In genomic region chr9:129482521-129483466, GRCh38 we compare ENCODE assay signal across 8 cellular contexts.
DNase-seq lines count a peak whose midpoint lies in the region; ATAC-seq, FAIRE-seq and TF ChIP-seq lines count a peak whose summit lies in the region.

No MANE protein-coding gene starts in this region.

- H3K4me3 Mint-ChIP-seq in astrocyte (ENCODE audit: unreplicated experiment), result peak overlapping the region; percentile 45

- peaks cover 28% of the 10 kb centered on the region for H3K4me1 Mint-ChIP-seq in astrocyte (ENCODE audit: low read depth, unreplicated experiment)

- H3K4me2 ChIP-seq in PC-9, result peak overlapping the region; percentile 87
- peak overlapping the region; percentile 80 for H3K4me2 ChIP-seq in astrocyte (ENCODE audit: low read length)

- peak overlapping the region; percentile 80 for H2AFZ ChIP-seq in PC-9
- peak overlapping the region; percentile 23 for H2AFZ ChIP-seq in astrocyte (ENCODE audit: low read depth, low read length)

- H3K9me3 Mint-ChIP-seq in astrocyte (ENCODE audit: unreplicated experiment), result no peaks in the 10 kb centered on the region

- H3K79me2 ChIP-seq in PC-9 (ENCODE audit: low read depth) (peaks cover 10% of the 10 kb centered on the region), astrocyte (ENCODE audit: insufficient read depth, low read length) (no peaks in the 10 kb centered on the region)

- peak overlapping the region; percentile 99 for H3K27ac ChIP-seq in PC-9
- peak overlapping the region; percentile 98 for H3K27ac ChIP-seq in astrocyte (ENCODE audit: low read depth, low read length)
- peak overlapping the region; percentile 92 to 100 for H3K27ac ChIP-seq in ovary

- no peak for TF ChIP-seq CTCF in PC-9 (conservative IDR thresholded peaks at IDR 0.05)
- TF ChIP-seq CTCF in astrocyte (IDR thresholded peaks at IDR 0.05; ENCODE audit: insufficient read depth, low read depth, low read length), result no peak
- TF ChIP-seq CTCF in ovary (IDR thresholded peaks at IDR 0.05), result peak in 1 of 3 donors; percentile 46

- H4K20me1 ChIP-seq in PC-9 (ENCODE audit: insufficient read depth) (no peaks in the 10 kb centered on the region), astrocyte (ENCODE audit: insufficient read depth, low read length) (no peaks in the 10 kb centered on the region)

- DNase-seq in stimulated activated CD4-positive, alpha-beta T cell treated with anti-CD3 and anti-CD28 coated beads, Interleukin-15, amount 100 ng/mL, for 24 hours, result peak; percentile 46
- no peak for DNase-seq in stimulated activated CD4-positive, alpha-beta T cell treated with anti-CD3 and anti-CD28 coated beads, Interleukin-2, amount 100 ng/mL, for 48 hours
- DNase-seq in PC-9 (peak; percentile 69 to 92), astrocyte (ENCODE audit: low read depth) (peak; percentile 77), left ventricle myocardium superior (peak; percentile 86), ovary (peak; percentile 92 to 98 (median 95))

- H3K27me3 ChIP-seq in PC-9 (ENCODE audit: insufficient read depth, low read depth) (no peaks in the 10 kb centered on the region), astrocyte (ENCODE audit: insufficient read depth, low read length) (no peaks in the 10 kb centered on the region), ovary (no peaks in the 10 kb centered on the region)

- TF ChIP-seq EP300 in ovary (IDR thresholded peaks at IDR 0.05), result no peak

- CTCF ChIA-PET in PC-9 (lab: Charles Lee), result interaction anchor here (0.5 to 1.2 kb wide), 8 partner anchors 12 to 444 kb away, joined by 3 to 9 read pairs (median 6); no protein-coding TSS in a partner anchor

- no peaks in the 10 kb centered on the region for H3K9me2 ChIP-seq in PC-9 (ENCODE audit: insufficient read depth)

- H3K4me1 ChIP-seq in PC-9 (replicated peaks; ENCODE audit: insufficient read depth) (peaks cover 82% of the 10 kb centered on the region), astrocyte (ENCODE audit: insufficient read depth, low read length) (peaks cover 56% of the 10 kb centered on the region), ovary (ENCODE audit: insufficient read depth) (peaks cover 37% of the 10 kb centered on the region)

- no peaks in the 10 kb centered on the region for H3K36me3 Mint-ChIP-seq in astrocyte (ENCODE audit: low read depth, unreplicated experiment)

- peak overlapping the region; percentile 88 for H3K4me3 ChIP-seq in PC-9
- peak overlapping the region; percentile 9 for H3K4me3 ChIP-seq in astrocyte (ENCODE audit: insufficient read depth, low read depth, low read length)
- H3K4me3 ChIP-seq in ovary, result peak overlapping the region; percentile 51

- no peaks in the 10 kb centered on the region for H3K27me3 Mint-ChIP-seq in astrocyte (ENCODE audit: low read depth, unreplicated experiment)

- TSS peak; percentile 36 for BruUV-seq in PC-9 (replicated peaks; lab: Mats Ljungman, UMichigan)

- TF ChIP-seq POLR2A in ovary (IDR thresholded peaks at IDR 0.05), result peak; percentile 51

- H3K36me3 ChIP-seq in PC-9 (ENCODE audit: low read depth) (no peaks in the 10 kb centered on the region), astrocyte (ENCODE audit: insufficient read depth, low read length) (no peaks in the 10 kb centered on the region), ovary (no peaks in the 10 kb centered on the region)

- peak overlapping the region; percentile 96 for H3K27ac Mint-ChIP-seq in astrocyte (ENCODE audit: unreplicated experiment)

- 0 to 1% (median 0%) methylated on average over 53 to 95 of the region's 97 CpGs for WGBS in ovary, 3 donors

- no peak for FAIRE-seq in astrocyte (lab: Jason Lieb, UNC)

- H3F3A ChIP-seq in PC-9 (ENCODE audit: insufficient read depth, low read depth), result peaks cover 68% of the 10 kb centered on the region

- intact Hi-C loops in PC-9 (cut with micrococcal nuclease; ENCODE audit: unreplicated experiment), result loop anchor here (1.0 to 10.0 kb wide), 12 partner anchors 22 to 458 kb away; partner anchors contain the start of genes IER5L, PTGES and SH3GLB2
- intact Hi-C loops in left ventricle myocardium superior (cut with micrococcal nuclease), result no loop called here
- intact Hi-C loops in ovary (cut with DNase I), result loop anchor here in 3 of 4 donors (1.0 to 10.0 kb wide), 9 partner anchors 22 to 340 kb away; partner anchors contain the start of gene IER5L (in 2 of the 3)

- peak overlapping the region; percentile 96 for H3K9ac ChIP-seq in astrocyte (ENCODE audit: low read length)

- H3K9me3 ChIP-seq in PC-9 (ENCODE audit: insufficient read depth, low read depth), result no peaks in the 10 kb centered on the region
- no peaks in the 10 kb centered on the region for H3K9me3 ChIP-seq in astrocyte (ENCODE audit: insufficient read depth, low read depth, low read length)
- H3K9me3 ChIP-seq in ovary, result no peaks in the 10 kb centered on the region

- POLR2A ChIA-PET in PC-9 (lab: Charles Lee; ENCODE audit: unreplicated experiment), result interaction anchor here (0.6 to 1.8 kb wide), 13 partner anchors 14 to 343 kb away, joined by 3 to 27 read pairs (median 7); partner anchors contain the start of gene IER5L

- peak; percentile 70 for ATAC-seq in left ventricle myocardium superior
- no peak for ATAC-seq in GM19467 (IDR thresholded peaks at IDR 0.05; ENCODE audit: unreplicated experiment)
- ATAC-seq in HG03469 (IDR thresholded peaks at IDR 0.05; ENCODE audit: unreplicated experiment), result no peak

Comparison
In these comparisons a context has a peak if more than half of its experiments do, and no peak if none do; other contexts are left out.
1. DNase-seq: peak in stimulated activated CD4-positive, alpha-beta T cell treated with anti-CD3 and anti-CD28 coated beads, Interleukin-15, amount 100 ng/mL, for 24 hours (single experiment), PC-9 (2 of 2), astrocyte (single experiment), left ventricle myocardium superior (single experiment) and ovary (5 of 5); none in stimulated activated CD4-positive, alpha-beta T cell treated with anti-CD3 and anti-CD28 coated beads, Interleukin-2, amount 100 ng/mL, for 48 hours (0 of 2).
2. H3K4me3 ChIP-seq: peak in every context shown above with its lines; median percentile 88 in PC-9; 51 in ovary; 9 in astrocyte.
3. Peak in every context shown above with its lines, with median percentiles within 50 percentile points of each other: H3K27ac ChIP-seq.